11 cellular contexts compared by ENCODE assay signal in the genomic region with DNA sequence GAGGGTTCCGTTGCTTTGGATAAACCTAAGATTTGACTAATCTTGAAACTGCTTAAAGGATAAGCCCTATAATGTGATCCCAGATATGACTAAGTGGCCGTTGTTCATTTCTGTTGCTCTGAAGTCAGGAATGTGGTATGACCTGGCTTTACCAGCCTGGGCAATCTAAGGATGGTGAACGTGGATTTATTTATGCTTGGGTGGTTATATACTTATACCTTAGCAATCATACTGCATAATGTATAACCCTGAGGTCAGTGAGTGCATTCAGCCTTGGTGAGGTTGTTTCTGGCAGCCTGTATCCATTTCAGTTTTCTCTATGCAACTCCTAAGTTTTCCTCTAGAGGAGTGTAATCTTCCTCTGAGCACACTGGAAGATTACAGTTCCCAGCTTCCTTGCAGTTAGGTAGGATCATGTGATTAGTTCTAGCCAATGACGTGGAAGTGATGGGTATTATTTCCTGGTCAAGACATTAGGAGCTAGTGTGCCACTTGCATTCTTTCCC. TPM values are rescaled to one million over a fixed set of nuclear protein-coding genes. Genes with fewer than 3 reads are reported as not detected.
DNase-seq lines count a peak whose midpoint lies in the region; ATAC-seq and TF ChIP-seq lines count a peak whose summit lies in the region.
"Had no signal": no experiment of that assay in that cellular context is flagged by ENCODE, and none has a peak within 500 bp of the region (broad histone marks: within the 10 kb centered on the region; RNA-seq: fewer than 3 reads in every experiment).

No MANE protein-coding gene starts in this region.

- H3K9ac ChIP-seq in mammary epithelial cell (ENCODE audit: insufficient read depth, low read length) = peak overlapping the region; percentile 47

- H3K4me2 ChIP-seq in mammary epithelial cell (ENCODE audit: insufficient read depth, low read depth, low read length) (peak overlapping the region; percentile 80), osteoblast (ENCODE audit: insufficient read depth, low read length) (peak overlapping the region; percentile 81)

- WGBS in mammary epithelial cell (ENCODE audit: low coverage, missing lambda C conversion rate) = 24% methylated on average over 4 of the region's 4 CpGs

- peaks cover 0 to 18% (median 8%) of the 10 kb centered on the region in 5 donors for H3K36me3 Mint-ChIP-seq in naive thymus-derived CD4-positive, alpha-beta T cell

- H3K27me3 ChIP-seq in mammary epithelial cell (ENCODE audit: insufficient read depth, low read length) (no peaks in the 10 kb centered on the region), osteoblast (ENCODE audit: insufficient read depth, low read length) (no peaks in the 10 kb centered on the region)
- H3K27me3 ChIP-seq in naive thymus-derived CD4-positive, alpha-beta T cell (ENCODE audit: control insufficient read depth in 2 of 2, insufficient read depth in 2 of 2, low read length in 2 of 2) = no peaks in the 10 kb centered on the region
- H3K27me3 ChIP-seq: gastrocnemius medialis, SJCRH30 had no signal

- peak overlapping the region in 3 of 9 donors; percentile 56 to 71 (median 69) for H3K27ac Mint-ChIP-seq in naive thymus-derived CD4-positive, alpha-beta T cell

- H3K4me3 Mint-ChIP-seq in naive thymus-derived CD4-positive, alpha-beta T cell = no peak overlapping the region
- H3K4me3 Mint-ChIP-seq: activated T-cell treated with anti-CD3 and anti-CD28 coated beads, Interleukin-2, amount 50 U/mL, for 24 hours had no signal

- in situ Hi-C loops in mammary epithelial cell (cut with MboI; ENCODE audit: low sequenced_read_pairs in 2 of 2) = no loop called here

- H3K9me3 ChIP-seq in mammary epithelial cell (replicated peaks; ENCODE audit: insufficient read depth, low read length) = no peaks in the 10 kb centered on the region
- no peaks in the 10 kb centered on the region for H3K9me3 ChIP-seq in osteoblast (ENCODE audit: low read depth, low read length)
- H3K9me3 ChIP-seq in naive thymus-derived CD4-positive, alpha-beta T cell (ENCODE audit: control insufficient read depth in 2 of 3, low read length in 3 of 3) = no peaks in the 10 kb centered on the region

- H3K27me3 Mint-ChIP-seq in naive thymus-derived CD4-positive, alpha-beta T cell = no peaks in the 10 kb centered on the region
- H3K27me3 Mint-ChIP-seq: activated T-cell treated with anti-CD3 and anti-CD28 coated beads, Interleukin-2, amount 50 U/mL, for 24 hours had no signal

- peak; percentile 12 for DNase-seq in NAMALWA (ENCODE audit: low spot score)
- peak; percentile 79 for DNase-seq in mammary epithelial cell
- peak; percentile 66 for DNase-seq in osteoblast (ENCODE audit: insufficient read length, low spot score, missing footprints)
- DNase-seq in NCI-H1105 (lab: John Stamatoyannopoulos, UW) = no peak
- no peak for DNase-seq in naive thymus-derived CD4-positive, alpha-beta T cell
- no peak for DNase-seq in superior temporal gyrus (ENCODE audit: extremely low spot score)
- DNase-seq: activated T-cell treated with anti-CD3 and anti-CD28 coated beads, Interleukin-2, amount 50 U/mL, for 24 hours; gastrocnemius medialis had no signal

- H3K4me1 ChIP-seq in mammary epithelial cell (ENCODE audit: insufficient read depth, low read length) = peaks cover 46% of the 10 kb centered on the region
- H3K4me1 ChIP-seq in osteoblast (ENCODE audit: insufficient read depth, low read length) = peaks cover 29% of the 10 kb centered on the region
- peaks cover 15 to 16% of the 10 kb centered on the region in 2 donors for H3K4me1 ChIP-seq in naive thymus-derived CD4-positive, alpha-beta T cell (ENCODE audit: control insufficient read depth in 2 of 2, insufficient read depth in 2 of 2, low read length in 2 of 2)

- peak overlapping the region; percentile 7 to 31 (median 19) for H3K4me3 ChIP-seq in mammary epithelial cell (replicated peaks in 1 of 3; ENCODE audit: insufficient read depth in 1 of 3, low read depth in 2 of 3, low read length in 3 of 3)
- H3K4me3 ChIP-seq in osteoblast (ENCODE audit: insufficient read depth, low read length) = peak overlapping the region; percentile 36
- H3K4me3 ChIP-seq in naive thymus-derived CD4-positive, alpha-beta T cell (ENCODE audit: low read length) = no peak overlapping the region
- H3K4me3 ChIP-seq: gastrocnemius medialis, SJCRH30 had no signal

- dilution Hi-C loops in mammary epithelial cell (cut with HindIII; ENCODE audit: low sequenced_read_pairs) = no loop called here

- 0 out of 3 replicates have a peak, but pooled peaks have one; percentile 3 for TF ChIP-seq CTCF in GM12872 (IDR thresholded peaks at IDR 0.05; ENCODE audit: insufficient read depth, low read depth, low read length)
- TF ChIP-seq CTCF in mammary epithelial cell (conservative IDR thresholded peaks at IDR 0.05 in 1 of 2, IDR thresholded peaks at IDR 0.05 in 1 of 2; ENCODE audit: extremely low read depth in 1 of 2, insufficient read depth in 1 of 2, low read depth in 1 of 2, low read length in 2 of 2) = peak; percentile 44 to 57
- TF ChIP-seq CTCF in osteoblast (IDR thresholded peaks at IDR 0.05; ENCODE audit: extremely low read depth, low read depth, low read length) = peak; percentile 48

- H3K4me1 Mint-ChIP-seq in naive thymus-derived CD4-positive, alpha-beta T cell = peaks cover 18 to 47% (median 35%) of the 10 kb centered on the region in 7 donors

- no peaks in the 10 kb centered on the region for H3K36me3 ChIP-seq in mammary epithelial cell (ENCODE audit: insufficient read depth, low read length)
- H3K36me3 ChIP-seq in osteoblast (ENCODE audit: insufficient read depth, low read length) = no peaks in the 10 kb centered on the region
- no peaks in the 10 kb centered on the region for H3K36me3 ChIP-seq in naive thymus-derived CD4-positive, alpha-beta T cell (ENCODE audit: control insufficient read depth in 2 of 3, insufficient read depth in 3 of 3, low read length in 3 of 3)
- H3K36me3 ChIP-seq: gastrocnemius medialis had no signal

- intact Hi-C loops in mammary epithelial cell (cut with micrococcal nuclease) = no loop called here
- intact Hi-C loops in naive thymus-derived CD4-positive, alpha-beta T cell (cut with micrococcal nuclease) = no loop called here

- POLR2A ChIA-PET in naive thymus-derived CD4-positive, alpha-beta T cell (lab: Charles Lee) = no interaction called here

- no peak for ATAC-seq in naive thymus-derived CD4-positive, alpha-beta T cell
- ATAC-seq in GM19452 (IDR thresholded peaks at IDR 0.05; ENCODE audit: unreplicated experiment) = no peak
- ATAC-seq: gastrocnemius medialis had no signal

- H3K79me2 ChIP-seq in mammary epithelial cell (ENCODE audit: insufficient read depth, low read length) (peaks cover 67% of the 10 kb centered on the region), osteoblast (ENCODE audit: insufficient read depth, low read length) (peaks cover 63% of the 10 kb centered on the region)

- CTCF ChIA-PET in mammary epithelial cell (lab: Charles Lee; ENCODE audit: low non-redundant PET) = no interaction called here
- CTCF ChIA-PET in naive thymus-derived CD4-positive, alpha-beta T cell (lab: Charles Lee) = no interaction called here

- H3K9me3 Mint-ChIP-seq in naive thymus-derived CD4-positive, alpha-beta T cell = peaks cover 0 to 9% (median 2%) of the 10 kb centered on the region in 11 donors

- H3K27ac ChIP-seq in mammary epithelial cell (ENCODE audit: insufficient read depth, low read depth, low read length) = peak overlapping the region; percentile 90
- H3K27ac ChIP-seq in osteoblast (ENCODE audit: low read depth, low read length) = peak overlapping the region; percentile 98
- no peak overlapping the region for H3K27ac ChIP-seq in naive thymus-derived CD4-positive, alpha-beta T cell (ENCODE audit: low read depth, low read length)
- H3K27ac ChIP-seq: gastrocnemius medialis, SJCRH30 had no signal

- H2AFZ ChIP-seq in mammary epithelial cell (ENCODE audit: low read depth, low read length) = peak overlapping the region; percentile 56
- no peak overlapping the region for H2AFZ ChIP-seq in osteoblast (ENCODE audit: low read length)

- no TSS peak for BruUV-seq in mammary epithelial cell (replicated peaks; lab: Mats Ljungman, UMichigan)

- H4K20me1 ChIP-seq in mammary epithelial cell (ENCODE audit: insufficient read depth, low read length) (no peaks in the 10 kb centered on the region), osteoblast (ENCODE audit: insufficient read depth, low read length) (no peaks in the 10 kb centered on the region)

RNA-seq across cellular contexts. Expression of a gene that starts 41.9 kb away (rescaled TPM):
- 100 to 1,000 TPM in 1 of 2 donors, 10 to 100 TPM in 1; 76.4 to 155 TPM for total RNA-seq in mammary epithelial cell
- polyA plus RNA-seq in mammary epithelial cell = 51.5 TPM
- polyA minus RNA-seq in mammary epithelial cell = 82.1 TPM
- 142 and 152 TPM in 2 replicates for total RNA-seq in osteoblast
- 10 to 100 TPM; 47.2 to 63.5 (median 57.9) TPM for total RNA-seq in naive thymus-derived CD4-positive, alpha-beta T cell
- 100 to 1,000 TPM in 1 of 2 donors, 10 to 100 TPM in 1; 99.9 to 104 TPM for polyA plus RNA-seq in naive thymus-derived CD4-positive, alpha-beta T cell

RNA-seq across cellular contexts. Expression of a gene that starts 42.1 kb away (rescaled TPM):
- total RNA-seq in mammary epithelial cell (10 to 100 TPM in 1 of 2 donors, 1 to 10 TPM in 1; 9.9 to 11.2 TPM), osteoblast (14.1 TPM in 2 replicates)
- polyA plus RNA-seq in mammary epithelial cell = 6.0 TPM
- 7.5 TPM for polyA minus RNA-seq in mammary epithelial cell
- total RNA-seq in naive thymus-derived CD4-positive, alpha-beta T cell = 1 to 10 TPM; 2.0 to 6.1 (median 3.6) TPM
- polyA plus RNA-seq in naive thymus-derived CD4-positive, alpha-beta T cell = 1 to 10 TPM; 1.8 to 3.4 TPM

Comparison
In these comparisons a context has a peak if more than half of its experiments do, and no peak if none do; other contexts are left out.
1. DNase-seq: peak in NAMALWA (single experiment), mammary epithelial cell (single experiment) and osteoblast (single experiment); none in NCI-H1105 (single experiment), naive thymus-derived CD4-positive, alpha-beta T cell (0 of 9) and superior temporal gyrus (single experiment).
2. Peak in every context shown above with its lines, with median percentiles within 50 percentile points of each other: CTCF ChIP-seq.